Comparison of ENCODE assay signal across 1 cellular context in genomic region chr6:90492798-90493197, GRCh38.
TF ChIP-seq lines count a peak whose summit lies in the region.

No MANE protein-coding gene starts in this region.

TF ChIP-seq in H1, 55 proteins besides CTCF, POLR2A, EP300 and RAD21 (continued from another document):
- TF ChIP-seq ATF2 (IDR thresholded peaks at IDR 0.05; ENCODE audit: low read length) (no peak), RXRA (IDR thresholded peaks at IDR 0.05; ENCODE audit: insufficient read depth, low read depth, low read length) (no peak), POLR2AphosphoS5 (IDR thresholded peaks at IDR 0.05; ENCODE audit: low read depth, low read length) (no peak), BACH1 (IDR thresholded peaks at IDR 0.05; ENCODE audit: low read length) (no peak), USF2 (IDR thresholded peaks at IDR 0.05; ENCODE audit: low read length) (no peak), CEBPB (IDR thresholded peaks at IDR 0.05; ENCODE audit: low read depth, low read length) (no peak), POU5F1 (IDR thresholded peaks at IDR 0.05; ENCODE audit: low read depth, low read length) (no peak), BRCA1 (IDR thresholded peaks at IDR 0.05; ENCODE audit: low read depth, low read length) (no peak), NRF1 (IDR thresholded peaks at IDR 0.05; ENCODE audit: low read depth, low read length) (no peak), KDM4A (IDR thresholded peaks at IDR 0.05; ENCODE audit: low read depth, low read length, severe bottlenecking) (no peak), CREB1 (IDR thresholded peaks at IDR 0.05) (no peak), CHD2 (IDR thresholded peaks at IDR 0.05; ENCODE audit: low read length) (no peak), EZH2 (IDR thresholded peaks at IDR 0.05; ENCODE audit: low read depth, low read length, severe bottlenecking) (no peak)
